18 cellular contexts compared by ENCODE assay signal in the genomic region with DNA sequence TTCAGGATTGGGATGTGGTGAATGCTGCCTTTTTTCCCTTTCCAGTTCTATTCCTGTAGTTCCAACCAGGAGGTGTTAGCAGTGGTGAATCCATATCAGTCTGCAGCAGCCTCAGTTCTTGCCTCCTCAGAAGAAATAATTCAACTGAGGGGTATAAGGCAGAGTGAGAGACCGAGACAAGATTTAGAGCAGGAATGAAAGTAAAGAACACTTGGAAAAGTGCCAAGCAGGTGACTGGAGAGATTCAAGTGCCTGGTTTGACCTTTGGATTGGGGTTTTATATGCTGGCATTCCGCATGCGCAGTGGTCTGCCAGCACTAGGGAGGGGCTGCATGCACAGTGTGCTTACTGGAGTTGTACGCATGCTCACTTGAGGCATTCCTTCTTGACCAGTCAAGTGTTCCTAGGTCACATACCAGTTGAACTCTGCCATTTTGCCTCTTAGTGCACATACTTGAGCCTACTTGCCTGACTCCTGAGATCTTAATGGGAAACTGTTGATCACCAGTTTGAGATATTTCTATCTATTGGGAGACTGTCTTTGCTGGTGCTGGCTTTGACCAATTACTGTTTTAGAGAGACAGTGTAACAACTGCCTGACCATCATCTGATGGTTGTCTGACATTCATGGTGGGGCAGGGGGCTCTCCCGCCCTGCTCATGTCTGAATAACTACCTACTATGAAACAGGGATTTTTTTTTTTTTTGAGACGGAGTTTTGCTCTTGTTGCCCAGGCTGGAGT. TPM values are rescaled to one million over a fixed set of nuclear protein-coding genes. Genes with fewer than 3 reads are reported as not detected.
DNase-seq lines count a peak whose midpoint lies in the region; ATAC-seq and TF ChIP-seq lines count a peak whose summit lies in the region.
"Had no signal": no experiment of that assay in that cellular context is flagged by ENCODE, and none has a peak within 500 bp of the region (broad histone marks: within the 10 kb centered on the region; RNA-seq: fewer than 3 reads in every experiment).

No MANE protein-coding gene starts in this region.

- DNase-seq in Caco-2 (peak; percentile 33 to 73), NCI-H187 treated with DMSO at 0.1 percent for 48 hours (lab: John Stamatoyannopoulos, UW) (peak; percentile 56), neural crest cell (ENCODE audit: low read depth, low spot score) (no peak), islet precursor cell (no peak)
- DNase-seq in stimulated activated CD4-positive, alpha-beta T cell treated with anti-CD3 and anti-CD28 coated beads, Interleukin-4, amount 100 ng/mL, for 24 hours = no peak
- DNase-seq: activated CD4-positive, alpha-beta memory T cell treated with anti-CD3 and anti-CD28 coated beads for 36 hours; activated T-cell treated with anti-CD3 and anti-CD28 coated beads, Interleukin-2, amount 50 U/mL, for 4 hours; KBM-7; NCI-H526; stimulated activated CD4-positive, alpha-beta T cell treated with anti-CD3 and anti-CD28 coated beads, Interleukin-12 subunit alpha, Interleukin-12 subunit beta, amount 100 ng/mL, for 4 hours; stimulated activated naive CD8-positive, alpha-beta T cell treated with anti-CD3 and anti-CD28 coated beads, Interleukin-15, Interleukin-2, amounts not matched to agents 100 U/mL and 50 U/mL, for 24 hours had no signal

- H3K27ac Mint-ChIP-seq in Caco-2 (ENCODE audit: unreplicated experiment) = no peak overlapping the region
- peak overlapping the region; percentile 30 for H3K27ac Mint-ChIP-seq in neural crest cell (ENCODE audit: unreplicated experiment)
- H3K27ac Mint-ChIP-seq: activated CD4-positive, alpha-beta memory T cell treated with anti-CD3 and anti-CD28 coated beads for 36 hours; mesothelial cell of epicardium had no signal

- no peaks in the 10 kb centered on the region for H3K36me3 Mint-ChIP-seq in Caco-2 (ENCODE audit: insufficient read depth, unreplicated experiment)
- no peaks in the 10 kb centered on the region for H3K36me3 Mint-ChIP-seq in neural crest cell (ENCODE audit: low read depth)
- H3K36me3 Mint-ChIP-seq: activated CD4-positive, alpha-beta memory T cell treated with anti-CD3 and anti-CD28 coated beads for 36 hours; mesothelial cell of epicardium had no signal

- CTCF ChIA-PET in Caco-2 (lab: Charles Lee) = interaction anchor here (0.6 to 1.4 kb wide), 2 partner anchors 23 to 33 kb away, joined by 3 read pairs; no protein-coding TSS in a partner anchor

- no peak overlapping the region for H3K4me3 ChIP-seq in Caco-2 (ENCODE audit: low read depth, low read length)
- peak overlapping the region; percentile 64 to 70 for H3K4me3 ChIP-seq in duodenal mucosa (ENCODE audit: low read depth in 1 of 2, low read length in 2 of 2)
- H3K4me3 ChIP-seq in gastroesophageal sphincter = no peak overlapping the region

- no peak overlapping the region for H3K4me3 Mint-ChIP-seq in Caco-2 (ENCODE audit: unreplicated experiment)
- no peak overlapping the region for H3K4me3 Mint-ChIP-seq in neural crest cell
- H3K4me3 Mint-ChIP-seq: activated CD4-positive, alpha-beta memory T cell treated with anti-CD3 and anti-CD28 coated beads for 36 hours; activated T-cell treated with anti-CD3 and anti-CD28 coated beads, Interleukin-2, amount 50 U/mL, for 4 hours; central memory CD8-positive, alpha-beta T cell; mesothelial cell of epicardium had no signal

- no peaks in the 10 kb centered on the region for H3K9me3 ChIP-seq in Caco-2
- H3K9me3 ChIP-seq in duodenal mucosa (ENCODE audit: control insufficient read depth in 1 of 2, low read length in 2 of 2) = no peaks in the 10 kb centered on the region
- no peaks in the 10 kb centered on the region for H3K9me3 ChIP-seq in gastroesophageal sphincter

- no peaks in the 10 kb centered on the region for H3K36me3 ChIP-seq in Caco-2 (ENCODE audit: control insufficient read depth, insufficient read depth, low read length)
- peaks cover 0 to 12% of the 10 kb centered on the region in 2 donors for H3K36me3 ChIP-seq in duodenal mucosa (ENCODE audit: control insufficient read depth in 1 of 2, insufficient read depth in 2 of 2, low read length in 2 of 2)
- no peaks in the 10 kb centered on the region for H3K36me3 ChIP-seq in gastroesophageal sphincter

- TF ChIP-seq POLR2A in gastroesophageal sphincter (IDR thresholded peaks at IDR 0.05) = no peak

- intact Hi-C loops in Caco-2 (cut with micrococcal nuclease; ENCODE audit: unreplicated experiment) = no loop called here

- H3K27ac ChIP-seq in duodenal mucosa (ENCODE audit: low read depth, low read length) (peak overlapping the region; percentile 71), gastroesophageal sphincter (no peak overlapping the region)

- H3K27me3 Mint-ChIP-seq in Caco-2 (ENCODE audit: insufficient read depth, unreplicated experiment) (no peaks in the 10 kb centered on the region), neural crest cell (ENCODE audit: low read depth) (peaks cover 12% of the 10 kb centered on the region)
- H3K27me3 Mint-ChIP-seq: central memory CD8-positive, alpha-beta T cell had no signal

- H3K4me1 ChIP-seq in Caco-2 (peaks cover 21% of the 10 kb centered on the region), duodenal mucosa (ENCODE audit: control insufficient read depth in 1 of 2, insufficient read depth in 2 of 2, low read length in 2 of 2) (peaks cover 14 to 23% of the 10 kb centered on the region in 2 donors), gastroesophageal sphincter (no peaks in the 10 kb centered on the region)

- no peaks in the 10 kb centered on the region for H3K27me3 ChIP-seq in Caco-2 (replicated peaks; ENCODE audit: control insufficient read depth, insufficient read depth, low read length)
- no peaks in the 10 kb centered on the region for H3K27me3 ChIP-seq in duodenal mucosa (ENCODE audit: control insufficient read depth in 1 of 2, insufficient read depth in 2 of 2, low read length in 2 of 2)
- H3K27me3 ChIP-seq in gastroesophageal sphincter = peaks cover 13% of the 10 kb centered on the region

- POLR2A ChIA-PET in Caco-2 (lab: Charles Lee) = no interaction called here

- no peak for TF ChIP-seq EP300 in gastroesophageal sphincter (IDR thresholded peaks at IDR 0.05)

- WGBS in gastroesophageal sphincter (ENCODE audit: low coverage in 1 of 2), 2 donors = 57 to 70% methylated on average over 1 to 5 of the region's 6 CpGs

- no peaks in the 10 kb centered on the region for H3K9me3 Mint-ChIP-seq in Caco-2 (ENCODE audit: unreplicated experiment)
- no peaks in the 10 kb centered on the region for H3K9me3 Mint-ChIP-seq in neural crest cell
- H3K9me3 Mint-ChIP-seq: activated CD4-positive, alpha-beta memory T cell treated with anti-CD3 and anti-CD28 coated beads for 36 hours; activated T-cell treated with anti-CD3 and anti-CD28 coated beads, Interleukin-2, amount 50 U/mL, for 4 hours; central memory CD8-positive, alpha-beta T cell; mesothelial cell of epicardium had no signal

- BruUV-seq in Caco-2 (replicated peaks; lab: Mats Ljungman, UMichigan) = no TSS peak

- no peak for TF ChIP-seq CTCF in Caco-2 (IDR thresholded peaks at IDR 0.05; ENCODE audit: insufficient read depth in 1 of 2, low read depth in 1 of 2, low read length in 1 of 2, severe bottlenecking in 1 of 2, unreplicated experiment in 1 of 2)
- no peak for TF ChIP-seq CTCF in neural crest cell (conservative IDR thresholded peaks at IDR 0.05)
- TF ChIP-seq CTCF in gastroesophageal sphincter (IDR thresholded peaks at IDR 0.05) = no peak

- no peak for ATAC-seq in gastroesophageal sphincter
- ATAC-seq in HG03045 (IDR thresholded peaks at IDR 0.05; ENCODE audit: unreplicated experiment) = no peak
- ATAC-seq: activated T-cell treated with anti-CD3 and anti-CD28 coated beads, Interleukin-2, amount 50 U/mL, for 4 hours; stimulated activated naive CD8-positive, alpha-beta T cell treated with anti-CD3 and anti-CD28 coated beads, Interleukin-15, Interleukin-2, amounts not matched to agents 100 U/mL and 50 U/mL, for 24 hours had no signal

- peak overlapping the region; percentile 48 for H3K9ac ChIP-seq in duodenal mucosa (ENCODE audit: low read depth in 1 of 2, low read length in 2 of 2)

- H3K4me1 Mint-ChIP-seq in Caco-2 (ENCODE audit: low read depth, unreplicated experiment) (peaks cover 18% of the 10 kb centered on the region), neural crest cell (peaks cover 13% of the 10 kb centered on the region)
- H3K4me1 Mint-ChIP-seq: mesothelial cell of epicardium had no signal

RNA-seq across cellular contexts. Expression of a gene that starts 0.7 kb away (rescaled TPM):
- total RNA-seq in Caco-2 (2022) (0.30 and 0.52 TPM in 2 replicates), neural crest cell (not detected in 2 replicates), gastroesophageal sphincter (not detected)
- total RNA-seq: activated CD4-positive, alpha-beta memory T cell treated with anti-CD3 and anti-CD28 coated beads for 36 hours; activated T-cell treated with anti-CD3 and anti-CD28 coated beads, Interleukin-2, amount 50 U/mL, for 4 hours; frontal cortex; mesothelial cell of epicardium; osteocyte had no signal

RNA-seq across cellular contexts. Expression of a gene that starts 15.5 kb away (rescaled TPM):
- total RNA-seq in Caco-2 (2022) = not detected in 2 replicates
- total RNA-seq in neural crest cell = not detected in 2 replicates
- 10 to 100 TPM in 3 of 4 donors, 1 to 10 TPM in 1; 6.5 to 57.5 (median 38.0) TPM for total RNA-seq in gastroesophageal sphincter
- total RNA-seq: activated CD4-positive, alpha-beta memory T cell treated with anti-CD3 and anti-CD28 coated beads for 36 hours; activated T-cell treated with anti-CD3 and anti-CD28 coated beads, Interleukin-2, amount 50 U/mL, for 4 hours; frontal cortex; mesothelial cell of epicardium; osteocyte had no signal

RNA-seq across cellular contexts. Expression of a gene that starts 15.7 kb away (rescaled TPM):
- total RNA-seq in Caco-2 (2022) (not detected in 2 replicates), neural crest cell (not detected in 2 replicates), gastroesophageal sphincter (10 to 100 TPM in 1 of 4 donors, 1 to 10 TPM in 2, not detected in 1; 1.2 to 12.9 (median 7.3) TPM)
- total RNA-seq: activated CD4-positive, alpha-beta memory T cell treated with anti-CD3 and anti-CD28 coated beads for 36 hours; activated T-cell treated with anti-CD3 and anti-CD28 coated beads, Interleukin-2, amount 50 U/mL, for 4 hours; frontal cortex; mesothelial cell of epicardium; osteocyte had no signal

RNA-seq across cellular contexts. Expression of a gene that starts 20.7 kb away (rescaled TPM):
- total RNA-seq in Caco-2 (2022) = not detected in 2 replicates
- total RNA-seq in neural crest cell = not detected in 2 replicates
- total RNA-seq in gastroesophageal sphincter = not detected
- total RNA-seq: activated CD4-positive, alpha-beta memory T cell treated with anti-CD3 and anti-CD28 coated beads for 36 hours; activated T-cell treated with anti-CD3 and anti-CD28 coated beads, Interleukin-2, amount 50 U/mL, for 4 hours; frontal cortex; mesothelial cell of epicardium; osteocyte had no signal

RNA-seq across cellular contexts. Expression of a gene that starts 58.5 kb away (rescaled TPM):
- total RNA-seq in Caco-2 (2022) = not detected in 2 replicates
- total RNA-seq in neural crest cell = not detected in 2 replicates
- total RNA-seq in gastroesophageal sphincter = not detected
- total RNA-seq: activated CD4-positive, alpha-beta memory T cell treated with anti-CD3 and anti-CD28 coated beads for 36 hours; activated T-cell treated with anti-CD3 and anti-CD28 coated beads, Interleukin-2, amount 50 U/mL, for 4 hours; frontal cortex; mesothelial cell of epicardium; osteocyte had no signal

Comparison
In these comparisons a context has a peak if more than half of its experiments do, and no peak if none do; other contexts are left out.
1. DNase-seq: peak in Caco-2 (2 of 2) and NCI-H187 treated with DMSO at 0.1 percent for 48 hours (single experiment); none in neural crest cell (single experiment), stimulated activated CD4-positive, alpha-beta T cell treated with anti-CD3 and anti-CD28 coated beads, Interleukin-4, amount 100 ng/mL, for 24 hours (single experiment) and islet precursor cell (single experiment).
2. H3K4me3 ChIP-seq: peak in duodenal mucosa (2 of 2); none in Caco-2 (single experiment) and gastroesophageal sphincter (0 of 2).